15 cellular contexts compared by ENCODE assay signal in genomic region chr12:121810234-121810817, GRCh38. TPM values are rescaled to one million over a fixed set of nuclear protein-coding genes. Genes with fewer than 3 reads are reported as not detected.
DNase-seq lines count a peak whose midpoint lies in the region; ATAC-seq, FAIRE-seq and TF ChIP-seq lines count a peak whose summit lies in the region.
"Had no signal": no experiment of that assay in that cellular context is flagged by ENCODE, and none has a peak within 500 bp of the region (broad histone marks: within the 10 kb centered on the region; RNA-seq: fewer than 3 reads in every experiment).

No MANE protein-coding gene starts in this region.

- peaks cover 47% of the 10 kb centered on the region for H3K4me1 Mint-ChIP-seq in stimulated activated naive CD8-positive, alpha-beta T cell treated with anti-CD3 and anti-CD28 coated beads, Interleukin-15, Interleukin-2, amounts not matched to agents 100 ng/mL and 50 ng/mL, for 24 hours (ENCODE audit: low read depth)
- H3K4me1 Mint-ChIP-seq in stimulated activated naive CD8-positive, alpha-beta T cell treated with anti-CD3 and anti-CD28 coated beads, Interleukin-15, amount 100 ng/mL, for 72 hours: peaks cover 81% of the 10 kb centered on the region
- H3K4me1 Mint-ChIP-seq in activated T-helper 17 cell treated with anti-CD3 and anti-CD28 coated beads, Interleukin-2, amount 50 U/mL, for 72 hours: peaks cover 18% of the 10 kb centered on the region

- CTCF ChIA-PET in HepG2 (lab: Yijun Ruan, JAX; ENCODE audit: low intra/inter-chr PET ratio, low total read pairs): interaction anchor here (1.0 to 4.5 kb wide), 3 partner anchors 13 to 34 kb away, joined by 4 to 89 read pairs (median 19); partner anchors contain the start of gene RHOF

- no peaks in the 10 kb centered on the region for H3K27me3 Mint-ChIP-seq in stimulated activated naive CD8-positive, alpha-beta T cell treated with anti-CD3 and anti-CD28 coated beads, Interleukin-15, Interleukin-2, amounts not matched to agents 100 ng/mL and 50 ng/mL, for 24 hours
- no peaks in the 10 kb centered on the region for H3K27me3 Mint-ChIP-seq in stimulated activated naive CD8-positive, alpha-beta T cell treated with anti-CD3 and anti-CD28 coated beads, Interleukin-15, amount 100 ng/mL, for 72 hours
- no peaks in the 10 kb centered on the region for H3K27me3 Mint-ChIP-seq in activated T-helper 17 cell treated with anti-CD3 and anti-CD28 coated beads, Interleukin-2, amount 50 U/mL, for 72 hours
- H3K27me3 Mint-ChIP-seq: activated B cell treated with CpG ODN at 0.5 μM for 24 hours had no signal

- peaks cover 19 to 28% of the 10 kb centered on the region in 2 experiments; a peak in 4 of 5 replicates for H3K36me3 ChIP-seq in HepG2 (replicated peaks in 1 of 2; ENCODE audit: control insufficient read depth in 1 of 2, insufficient read depth in 2 of 2, low read length in 2 of 2)

- BruUV-seq in HepG2 (replicated peaks; lab: Mats Ljungman, UMichigan): no TSS peak

- no peak for FAIRE-seq in HepG2 (lab: Jason Lieb, UNC)

- no peak overlapping the region for H3K9ac ChIP-seq in HepG2 (ENCODE audit: insufficient read depth, low read depth, low read length)

- H2AFZ ChIP-seq in HepG2 (ENCODE audit: low read length): no peak overlapping the region

- no peaks in the 10 kb centered on the region; a peak in 1 of 5 replicates for H3K27me3 ChIP-seq in HepG2 (ENCODE audit: control insufficient read depth in 1 of 2, insufficient read depth in 2 of 2, low read length in 2 of 2)

- no peak overlapping the region for H3K4me3 ChIP-seq in HepG2 (replicated peaks in 1 of 3; ENCODE audit: insufficient read depth in 1 of 3, low read depth in 2 of 3, low read length in 3 of 3)

- no peaks in the 10 kb centered on the region for H3K9me3 ChIP-seq in HepG2 (ENCODE audit: low read length)

- in situ Hi-C loops in HepG2 (cut with HindIII; ENCODE audit: extremely low pct_ligation_motif_present, low pct_unique_long_range_greater_than_20kb): no loop called here

- no peak overlapping the region for H3K27ac Mint-ChIP-seq in stimulated activated naive CD8-positive, alpha-beta T cell treated with anti-CD3 and anti-CD28 coated beads, Interleukin-15, Interleukin-2, amounts not matched to agents 100 ng/mL and 50 ng/mL, for 24 hours
- H3K27ac Mint-ChIP-seq in stimulated activated naive CD8-positive, alpha-beta T cell treated with anti-CD3 and anti-CD28 coated beads, Interleukin-15, amount 100 ng/mL, for 72 hours: peak overlapping the region in 1 of 2 donors; percentile 55
- no peak overlapping the region for H3K27ac Mint-ChIP-seq in activated T-helper 17 cell treated with anti-CD3 and anti-CD28 coated beads, Interleukin-2, amount 50 U/mL, for 72 hours

- ATAC-seq in stimulated activated naive CD8-positive, alpha-beta T cell treated with anti-CD3 and anti-CD28 coated beads, Interleukin-15, amount 100 ng/mL, for 72 hours: no peak
- no peak for ATAC-seq in activated T-helper 17 cell treated with anti-CD3 and anti-CD28 coated beads, Interleukin-2, amount 50 U/mL, for 72 hours (replicated peaks)
- ATAC-seq in HepG2: no peak
- ATAC-seq in GM21515 (IDR thresholded peaks at IDR 0.05; ENCODE audit: unreplicated experiment): no peak

- no peak for TF ChIP-seq EP300 in HepG2 (IDR thresholded peaks at IDR 0.05; ENCODE audit: low read depth in 2 of 2, low read length in 2 of 2)
- TF ChIP-seq EP300 in HepG2 (CRISPR knock-in tag; IDR thresholded peaks at IDR 0.05; ENCODE audit: borderline replicate concordance): no peak

- no peak overlapping the region for H3K27ac ChIP-seq in HepG2 (ENCODE audit: extremely low read length, insufficient read depth, low read length)

- H3K4me3 Mint-ChIP-seq in stimulated activated naive CD8-positive, alpha-beta T cell treated with anti-CD3 and anti-CD28 coated beads, Interleukin-15, Interleukin-2, amounts not matched to agents 100 ng/mL and 50 ng/mL, for 24 hours: peak overlapping the region; percentile 84
- peak overlapping the region in 1 of 2 donors; percentile 86 for H3K4me3 Mint-ChIP-seq in stimulated activated naive CD8-positive, alpha-beta T cell treated with anti-CD3 and anti-CD28 coated beads, Interleukin-15, amount 100 ng/mL, for 72 hours
- H3K4me3 Mint-ChIP-seq in activated T-helper 17 cell treated with anti-CD3 and anti-CD28 coated beads, Interleukin-2, amount 50 U/mL, for 72 hours: peak overlapping the region; percentile 86

- peaks cover 47% of the 10 kb centered on the region for H3K79me2 ChIP-seq in HepG2 (ENCODE audit: insufficient read depth, low read length)

- POLR2A ChIA-PET in HepG2 (lab: Yijun Ruan, JAX): interaction anchor here (14.5 kb wide), 1 partner anchor 13 kb away, joined by 393 read pairs; the partner anchor contains the start of genes RHOF and SETD1B

- H3K4me1 ChIP-seq in HepG2 (ENCODE audit: insufficient read depth, low read length): peaks cover 49% of the 10 kb centered on the region

- H3K36me3 Mint-ChIP-seq in stimulated activated naive CD8-positive, alpha-beta T cell treated with anti-CD3 and anti-CD28 coated beads, Interleukin-15, Interleukin-2, amounts not matched to agents 100 ng/mL and 50 ng/mL, for 24 hours (ENCODE audit: low read depth): peaks cover 39% of the 10 kb centered on the region
- H3K36me3 Mint-ChIP-seq in activated T-helper 17 cell treated with anti-CD3 and anti-CD28 coated beads, Interleukin-2, amount 50 U/mL, for 72 hours (ENCODE audit: low read depth): peaks cover 74% of the 10 kb centered on the region

- TF ChIP-seq POLR2A in HepG2 (IDR thresholded peaks at IDR 0.05; ENCODE audit: insufficient read depth in 1 of 2, low read depth in 2 of 2, low read length in 2 of 2): no peak

- no peak for DNase-seq in stimulated activated naive CD8-positive, alpha-beta T cell treated with anti-CD3 and anti-CD28 coated beads, Interleukin-15, amount 100 ng/mL, for 72 hours
- DNase-seq in HepG2 (ENCODE audit: low spot score): no peak
- DNase-seq in retina: no peak
- DNase-seq in NCI-H748 (lab: John Stamatoyannopoulos, UW; ENCODE audit: unreplicated experiment): no peak
- no peak for DNase-seq in NCI-H524 treated with DMSO at 0.1 percent for 48 hours (lab: John Stamatoyannopoulos, UW)
- DNase-seq: activated B cell treated with CpG ODN at 0.5 μM for 24 hours; activated naive CD4-positive, alpha-beta T cell; kidney glomerular epithelial cell; NCI-H446; SIG-M5 had no signal

- H4K20me1 ChIP-seq in HepG2 (ENCODE audit: insufficient read depth, low read length): 0 out of 2 replicates have a peak, but pooled peaks cover 8% of the 10 kb centered on the region

- no CpG with 5 or more reads among the region's 33 CpGs for WGBS in HepG2 (ENCODE audit: low lambda C conversion rate)

- H3K9me3 Mint-ChIP-seq in stimulated activated naive CD8-positive, alpha-beta T cell treated with anti-CD3 and anti-CD28 coated beads, Interleukin-15, Interleukin-2, amounts not matched to agents 100 ng/mL and 50 ng/mL, for 24 hours: no peaks in the 10 kb centered on the region
- H3K9me3 Mint-ChIP-seq in stimulated activated naive CD8-positive, alpha-beta T cell treated with anti-CD3 and anti-CD28 coated beads, Interleukin-15, amount 100 ng/mL, for 72 hours: no peaks in the 10 kb centered on the region
- no peaks in the 10 kb centered on the region for H3K9me3 Mint-ChIP-seq in activated T-helper 17 cell treated with anti-CD3 and anti-CD28 coated beads, Interleukin-2, amount 50 U/mL, for 72 hours
- H3K9me3 Mint-ChIP-seq: activated B cell treated with CpG ODN at 0.5 μM for 24 hours, nephron had no signal

- no peak for TF ChIP-seq CTCF in HepG2 (CRISPR knock-in tag; IDR thresholded peaks at IDR 0.05)

- intact Hi-C loops in HepG2 (cut with micrococcal nuclease; ENCODE audit: unreplicated experiment): no loop called here

- no peak for TF ChIP-seq RAD21 in HepG2 (CRISPR knock-in tag; IDR thresholded peaks at IDR 0.05)

- H3K4me2 ChIP-seq in HepG2 (ENCODE audit: low read depth, low read length): no peak overlapping the region

RNA-seq across cellular contexts. Expression of gene SETD1B, which starts 6.5 kb away (rescaled TPM):
- 10 to 100 TPM; 14.7 to 23.4 TPM for total RNA-seq in activated T-helper 17 cell treated with anti-CD3 and anti-CD28 coated beads, Interleukin-2, amount 50 U/mL, for 72 hours
- 1.4 and 1.8 TPM in 2 replicates for total RNA-seq in HepG2 (2016; rRNA removed; fragmentation: Illumina TruSeq; extraction: Trizol)
- 0.40 and 0.44 TPM in 2 replicates for total RNA-seq in HepG2 (2016; cell fraction: cytosol; rRNA removed; fragmentation: Illumina TruSeq; extraction: Trizol; ENCODE audit: low read depth)
- total RNA-seq in HepG2 (2016; cell fraction: insoluble cytoplasmic fraction; rRNA removed; fragmentation: Illumina TruSeq; extraction: Trizol): 1.3 TPM in 2 replicates
- 1.3 and 1.4 TPM in 2 replicates for total RNA-seq in HepG2 (2016; cell fraction: membrane; rRNA removed; fragmentation: Illumina TruSeq; extraction: Trizol)
- 2.7 and 3.3 TPM in 2 replicates for total RNA-seq in HepG2 (2016; cell fraction: nucleus; rRNA removed; fragmentation: Illumina TruSeq; extraction: Trizol)
- polyA plus RNA-seq in HepG2 (2011; rRNA removed): 1.1 and 1.3 TPM in 2 replicates
- 0.43 and 0.51 TPM in 2 replicates for polyA plus RNA-seq in HepG2 (2011; cell fraction: cytosol; rRNA removed)
- polyA plus RNA-seq in HepG2 (2011; cell fraction: nucleus; rRNA removed): 9.3 TPM in 2 replicates
- polyA plus RNA-seq in HepG2 (2012): 4.2 and 6.2 TPM in 2 replicates
- polyA plus RNA-seq in HepG2 (2016; cell fraction: cytosol; fragmentation: Illumina TruSeq; extraction: Trizol; ENCODE audit: low read depth): 0.32 and 0.34 TPM in 2 replicates
- 2.6 and 3.8 TPM in 2 replicates for polyA plus RNA-seq in HepG2 (2016; cell fraction: insoluble cytoplasmic fraction; fragmentation: Illumina TruSeq; extraction: Trizol; ENCODE audit: low read depth)
- polyA plus RNA-seq in HepG2 (2016; cell fraction: membrane; fragmentation: Illumina TruSeq; extraction: Trizol; ENCODE audit: low read depth): 0.70 and 0.76 TPM in 2 replicates
- polyA plus RNA-seq in HepG2 (2016; cell fraction: nucleus; fragmentation: Illumina TruSeq; extraction: Trizol; ENCODE audit: insufficient read depth, low read depth): 16.0 and 18.9 TPM in 2 replicates
- 2.1 and 4.2 TPM in 2 replicates for polyA minus RNA-seq in HepG2 (2011; rRNA and poly(A)+ RNA removed; ENCODE audit: low replicate concordance)
- 1.8 and 2.5 TPM in 2 replicates for polyA minus RNA-seq in HepG2 (2011; cell fraction: cytosol; rRNA and poly(A)+ RNA removed)
- polyA minus RNA-seq in HepG2 (2011; cell fraction: nucleus; rRNA and poly(A)+ RNA removed): 3.6 and 4.4 TPM in 2 replicates

RNA-seq across cellular contexts. Expression of gene RHOF, which starts 16.8 kb away (rescaled TPM):
- total RNA-seq in activated T-helper 17 cell treated with anti-CD3 and anti-CD28 coated beads, Interleukin-2, amount 50 U/mL, for 72 hours: 100 to 1,000 TPM; 103 to 123 TPM
- total RNA-seq in HepG2 (2016; rRNA removed; fragmentation: Illumina TruSeq; extraction: Trizol): 11.0 and 14.6 TPM in 2 replicates
- total RNA-seq in HepG2 (2016; cell fraction: cytosol; rRNA removed; fragmentation: Illumina TruSeq; extraction: Trizol; ENCODE audit: low read depth): 10.8 and 12.5 TPM in 2 replicates
- total RNA-seq in HepG2 (2016; cell fraction: insoluble cytoplasmic fraction; rRNA removed; fragmentation: Illumina TruSeq; extraction: Trizol): 9.8 and 14.8 TPM in 2 replicates
- 18.2 and 24.9 TPM in 2 replicates for total RNA-seq in HepG2 (2016; cell fraction: membrane; rRNA removed; fragmentation: Illumina TruSeq; extraction: Trizol)
- 14.1 and 17.3 TPM in 2 replicates for total RNA-seq in HepG2 (2016; cell fraction: nucleus; rRNA removed; fragmentation: Illumina TruSeq; extraction: Trizol)
- polyA plus RNA-seq in HepG2 (2011; rRNA removed): 31.3 and 32.2 TPM in 2 replicates
- polyA plus RNA-seq in HepG2 (2011; cell fraction: cytosol; rRNA removed): 28.4 and 38.7 TPM in 2 replicates
- 37.5 and 40.2 TPM in 2 replicates for polyA plus RNA-seq in HepG2 (2011; cell fraction: nucleus; rRNA removed)
- 10.8 and 12.9 TPM in 2 replicates for polyA plus RNA-seq in HepG2 (2012)
- polyA plus RNA-seq in HepG2 (2016; cell fraction: cytosol; fragmentation: Illumina TruSeq; extraction: Trizol; ENCODE audit: low read depth): 19.8 and 23.7 TPM in 2 replicates
- 19.7 and 25.0 TPM in 2 replicates for polyA plus RNA-seq in HepG2 (2016; cell fraction: insoluble cytoplasmic fraction; fragmentation: Illumina TruSeq; extraction: Trizol; ENCODE audit: low read depth)
- 27.0 and 27.4 TPM in 2 replicates for polyA plus RNA-seq in HepG2 (2016; cell fraction: membrane; fragmentation: Illumina TruSeq; extraction: Trizol; ENCODE audit: low read depth)
- 24.9 and 31.1 TPM in 2 replicates for polyA plus RNA-seq in HepG2 (2016; cell fraction: nucleus; fragmentation: Illumina TruSeq; extraction: Trizol; ENCODE audit: insufficient read depth, low read depth)
- 46.1 and 174 TPM in 2 replicates for polyA minus RNA-seq in HepG2 (2011; rRNA and poly(A)+ RNA removed; ENCODE audit: low replicate concordance)
- 32.2 and 38.9 TPM in 2 replicates for polyA minus RNA-seq in HepG2 (2011; cell fraction: cytosol; rRNA and poly(A)+ RNA removed)
- 32.4 and 35.6 TPM in 2 replicates for polyA minus RNA-seq in HepG2 (2011; cell fraction: nucleus; rRNA and poly(A)+ RNA removed)

RNA-seq across cellular contexts. Expression of gene HPD, which starts 48.3 kb away (rescaled TPM):
- not detected for total RNA-seq in activated T-helper 17 cell treated with anti-CD3 and anti-CD28 coated beads, Interleukin-2, amount 50 U/mL, for 72 hours
- total RNA-seq in HepG2 (2016; rRNA removed; fragmentation: Illumina TruSeq; extraction: Trizol): 120 and 138 TPM in 2 replicates
- 101 and 114 TPM in 2 replicates for total RNA-seq in HepG2 (2016; cell fraction: cytosol; rRNA removed; fragmentation: Illumina TruSeq; extraction: Trizol; ENCODE audit: low read depth)
- 120 and 121 TPM in 2 replicates for total RNA-seq in HepG2 (2016; cell fraction: insoluble cytoplasmic fraction; rRNA removed; fragmentation: Illumina TruSeq; extraction: Trizol)
- total RNA-seq in HepG2 (2016; cell fraction: membrane; rRNA removed; fragmentation: Illumina TruSeq; extraction: Trizol): 212 and 224 TPM in 2 replicates
- 62.9 and 70.7 TPM in 2 replicates for total RNA-seq in HepG2 (2016; cell fraction: nucleus; rRNA removed; fragmentation: Illumina TruSeq; extraction: Trizol)
- polyA plus RNA-seq in HepG2 (2011; rRNA removed): 195 and 197 TPM in 2 replicates
- polyA plus RNA-seq in HepG2 (2011; cell fraction: cytosol; rRNA removed): 257 and 265 TPM in 2 replicates
- 119 and 130 TPM in 2 replicates for polyA plus RNA-seq in HepG2 (2011; cell fraction: nucleus; rRNA removed)
- polyA plus RNA-seq in HepG2 (2012): 157 and 186 TPM in 2 replicates
- 191 and 212 TPM in 2 replicates for polyA plus RNA-seq in HepG2 (2016; cell fraction: cytosol; fragmentation: Illumina TruSeq; extraction: Trizol; ENCODE audit: low read depth)
- polyA plus RNA-seq in HepG2 (2016; cell fraction: insoluble cytoplasmic fraction; fragmentation: Illumina TruSeq; extraction: Trizol; ENCODE audit: low read depth): 130 and 165 TPM in 2 replicates
- 312 and 339 TPM in 2 replicates for polyA plus RNA-seq in HepG2 (2016; cell fraction: membrane; fragmentation: Illumina TruSeq; extraction: Trizol; ENCODE audit: low read depth)
- polyA plus RNA-seq in HepG2 (2016; cell fraction: nucleus; fragmentation: Illumina TruSeq; extraction: Trizol; ENCODE audit: insufficient read depth, low read depth): 122 and 126 TPM in 2 replicates
- polyA minus RNA-seq in HepG2 (2011; rRNA and poly(A)+ RNA removed; ENCODE audit: low replicate concordance): 5.0 and 114 TPM in 2 replicates
- polyA minus RNA-seq in HepG2 (2011; cell fraction: cytosol; rRNA and poly(A)+ RNA removed): 74.4 and 100 TPM in 2 replicates
- polyA minus RNA-seq in HepG2 (2011; cell fraction: nucleus; rRNA and poly(A)+ RNA removed): 56.0 and 68.5 TPM in 2 replicates
- total RNA-seq: activated B cell treated with CpG ODN at 0.5 μM for 24 hours had no signal
- polyA plus RNA-seq: BJ had no signal

Comparison
In these comparisons a context has a peak if more than half of its experiments do, and no peak if none do; other contexts are left out.
1. RNA of gene HPD, which starts 48.3 kb away (total RNA-seq): 62.9 to 224 TPM in HepG2; not detected in activated T-helper 17 cell treated with anti-CD3 and anti-CD28 coated beads, Interleukin-2, amount 50 U/mL, for 72 hours; every median in the first group is over 10 times any median in the second.